1 cellular context compared by ENCODE assay signal in the genomic region with DNA sequence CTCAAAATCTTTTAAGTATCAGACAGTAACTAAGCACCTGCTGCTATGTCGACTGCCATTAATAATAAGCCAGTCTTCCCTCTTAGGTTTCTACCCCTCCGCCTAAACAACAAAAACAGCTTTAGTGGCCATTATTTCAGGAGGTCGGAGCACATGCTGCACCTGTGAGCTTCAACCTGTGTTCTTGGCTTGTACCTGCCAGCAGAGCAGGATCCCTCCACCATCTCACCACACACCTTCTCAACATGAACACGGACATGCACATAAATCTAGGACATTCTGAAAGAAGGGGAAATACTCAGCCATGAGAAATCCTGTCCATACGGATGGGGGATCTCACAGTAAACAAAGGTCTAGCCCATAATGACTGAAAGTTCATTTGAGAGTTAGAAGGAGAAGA.
TF ChIP-seq lines count a peak whose summit lies in the region.

No MANE protein-coding gene starts in this region.

TF ChIP-seq in liver, 16 proteins besides CTCF, POLR2A, EP300 and RAD21 (continued from another document):
- TF ChIP-seq, protein P1, sequence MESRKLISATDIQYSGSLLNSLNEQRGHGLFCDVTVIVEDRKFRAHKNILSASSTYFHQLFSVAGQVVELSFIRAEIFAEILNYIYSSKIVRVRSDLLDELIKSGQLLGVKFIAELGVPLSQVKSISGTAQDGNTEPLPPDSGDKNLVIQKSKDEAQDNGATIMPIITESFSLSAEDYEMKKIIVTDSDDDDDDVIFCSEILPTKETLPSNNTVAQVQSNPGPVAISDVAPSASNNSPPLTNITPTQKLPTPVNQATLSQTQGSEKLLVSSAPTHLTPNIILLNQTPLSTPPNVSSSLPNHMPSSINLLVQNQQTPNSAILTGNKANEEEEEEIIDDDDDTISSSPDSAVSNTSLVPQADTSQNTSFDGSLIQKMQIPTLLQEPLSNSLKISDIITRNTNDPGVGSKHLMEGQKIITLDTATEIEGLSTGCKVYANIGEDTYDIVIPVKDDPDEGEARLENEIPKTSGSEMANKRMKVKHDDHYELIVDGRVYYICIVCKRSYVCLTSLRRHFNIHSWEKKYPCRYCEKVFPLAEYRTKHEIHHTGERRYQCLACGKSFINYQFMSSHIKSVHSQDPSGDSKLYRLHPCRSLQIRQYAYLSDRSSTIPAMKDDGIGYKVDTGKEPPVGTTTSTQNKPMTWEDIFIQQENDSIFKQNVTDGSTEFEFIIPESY (IDR thresholded peaks at IDR 0.05) = no peak
